In genomic region chr7:2299853-2300512, GRCh38 we compare ENCODE assay signal across 1 cellular context.
TF ChIP-seq lines count a peak whose summit lies in the region.

No MANE protein-coding gene starts in this region.

TF ChIP-seq in endothelial cell of umbilical vein, 7 proteins besides CTCF, POLR2A, EP300 and RAD21:
- TF ChIP-seq MYC (IDR thresholded peaks at IDR 0.05; ENCODE audit: low read depth, low read length) (no peak), GATA2 (IDR thresholded peaks at IDR 0.05; ENCODE audit: insufficient read depth, insufficient read length, low read depth, low read length) (no peak), FOS (IDR thresholded peaks at IDR 0.05; ENCODE audit: borderline replicate concordance, insufficient read depth, low read length) (no peak), JUN (IDR thresholded peaks at IDR 0.05; ENCODE audit: borderline replicate concordance, insufficient read depth, insufficient read length, low read depth) (no peak), POLR2AphosphoS5 (IDR thresholded peaks at IDR 0.05; ENCODE audit: insufficient read depth, low read depth, low read length) (no peak), EZH2 (IDR thresholded peaks at IDR 0.05; ENCODE audit: borderline replicate concordance, low read depth, low read length, severe bottlenecking) (no peak), MAX (IDR thresholded peaks at IDR 0.05; ENCODE audit: insufficient read depth, insufficient read length) (no peak)
